ENCODE assay signal across 26 cellular contexts in genomic region chr12:9773216-9773877, GRCh38. TPM values are rescaled to one million over a fixed set of nuclear protein-coding genes. Genes with fewer than 3 reads are reported as not detected.
DNase-seq lines count a peak whose midpoint lies in the region; ATAC-seq and TF ChIP-seq lines count a peak whose summit lies in the region.
"Had no signal": no experiment of that assay in that cellular context is flagged by ENCODE, and none has a peak within 500 bp of the region (broad histone marks: within the 10 kb centered on the region; RNA-seq: fewer than 3 reads in every experiment).

No MANE protein-coding gene starts in this region.

- no peak overlapping the region for H3K4me3 ChIP-seq in dorsolateral prefrontal cortex
- H3K4me3 ChIP-seq: A549, esophagus squamous epithelium, HAP-1, prostate gland, SJCRH30 had no signal

- intact Hi-C loops in activated CD4-positive, alpha-beta T cell treated with anti-CD3 and anti-CD28 coated beads, Interleukin-2, amount 10 ng/mL, durations not matched to agents 24 days and 14 days (cut with micrococcal nuclease) = no loop called here
- intact Hi-C loops in dorsolateral prefrontal cortex (cut with DNase I) = no loop called here

- no peaks in the 10 kb centered on the region for H3K9me3 ChIP-seq in KOPT-K1 (ENCODE audit: insufficient read depth, low read length, poor library complexity, severe bottlenecking)
- H3K9me3 ChIP-seq: A549, esophagus squamous epithelium, HAP-1, prostate gland, SJCRH30 had no signal

- no peaks in the 10 kb centered on the region for H3K27me3 ChIP-seq in dorsolateral prefrontal cortex
- H3K27me3 ChIP-seq: esophagus squamous epithelium, SJCRH30 had no signal

- peak overlapping the region; percentile 52 for H3K27ac ChIP-seq in KOPT-K1 (ENCODE audit: low read depth, low read length, poor library complexity, severe bottlenecking)
- no peak overlapping the region for H3K27ac ChIP-seq in dorsolateral prefrontal cortex
- H3K27ac ChIP-seq: A549, esophagus squamous epithelium, prostate gland, SJCRH30 had no signal

- H3K27ac Mint-ChIP-seq in activated CD4-positive, alpha-beta T cell treated with anti-CD3 and anti-CD28 coated beads, Interleukin-2, amount 10 ng/mL, durations not matched to agents 24 days and 14 days = peak overlapping the region; percentile 74
- peak overlapping the region; percentile 69 for H3K27ac Mint-ChIP-seq in activated CD8-positive, alpha-beta T cell treated with anti-CD3 and anti-CD28 coated beads, Interleukin-2, amount 10 ng/mL, durations not matched to agents 7 days and 5 days
- peak overlapping the region in 8 of 10 donors; percentile 2 to 88 (median 68) for H3K27ac Mint-ChIP-seq in naive thymus-derived CD8-positive, alpha-beta T cell

- peaks cover 76% of the 10 kb centered on the region for H3K4me1 Mint-ChIP-seq in activated CD4-positive, alpha-beta T cell treated with anti-CD3 and anti-CD28 coated beads, Interleukin-2, amount 10 ng/mL, durations not matched to agents 24 days and 14 days
- H3K4me1 Mint-ChIP-seq in activated CD8-positive, alpha-beta T cell treated with anti-CD3 and anti-CD28 coated beads, Interleukin-2, amount 10 ng/mL, durations not matched to agents 7 days and 5 days (ENCODE audit: low read depth) = peaks cover 87% of the 10 kb centered on the region
- H3K4me1 Mint-ChIP-seq in naive thymus-derived CD8-positive, alpha-beta T cell = peaks cover 24 to 84% (median 66%) of the 10 kb centered on the region in 4 donors

- no peak for DNase-seq in activated CD4-positive, alpha-beta T cell treated with anti-CD3 and anti-CD28 coated beads, Interleukin-2, amount 10 ng/mL, durations not matched to agents 24 days and 14 days
- no peak for DNase-seq in activated CD4-positive, alpha-beta T cell treated with anti-CD3 and anti-CD28 coated beads for 4 hours
- DNase-seq in activated CD8-positive, alpha-beta T cell treated with anti-CD3 and anti-CD28 coated beads, Interleukin-2, amount 10 ng/mL, durations not matched to agents 7 days and 5 days = no peak
- peak in 3 of 10 donors; percentile 41 to 58 (median 54) for DNase-seq in naive thymus-derived CD8-positive, alpha-beta T cell
- no peak for DNase-seq in DMS53 treated with DMSO at 0.1 percent for 48 hours (lab: John Stamatoyannopoulos, UW; ENCODE audit: unreplicated experiment)
- no peak for DNase-seq in NCI-H2107 (lab: John Stamatoyannopoulos, UW)
- DNase-seq in dorsolateral prefrontal cortex = no peak
- DNase-seq: activated CD4-positive, alpha-beta T cell treated with anti-CD3 and anti-CD28 coated beads for 48 hours; aorta; cerebellar nuclear complex; DMS 273 treated with DMSO at 0.1 percent for 48 hours; effector memory CD4-positive, alpha-beta T cell; esophagus squamous epithelium; GF-D8; left cardiac atrium; NCI-H1436; SJCRH30; T1000 had no signal

- POLR2A ChIA-PET in activated CD8-positive, alpha-beta T cell treated with anti-CD3 and anti-CD28 coated beads, Interleukin-2, amount 10 ng/mL, durations not matched to agents 7 days and 5 days (lab: Charles Lee) = interaction anchor here (1.2 to 3.4 kb wide), 2 partner anchors 13 to 24 kb away, joined by 3 to 55 read pairs; partner anchors contain the start of gene CD69
- POLR2A ChIA-PET in naive thymus-derived CD8-positive, alpha-beta T cell (lab: Charles Lee) = interaction anchor here (0.7 to 1.8 kb wide), 6 partner anchors 11 to 441 kb away, joined by 3 to 6 read pairs (median 3); partner anchors contain the start of gene CD69

- no peaks in the 10 kb centered on the region for H3K27me3 Mint-ChIP-seq in activated CD4-positive, alpha-beta T cell treated with anti-CD3 and anti-CD28 coated beads, Interleukin-2, amount 10 ng/mL, durations not matched to agents 24 days and 14 days
- no peaks in the 10 kb centered on the region for H3K27me3 Mint-ChIP-seq in activated CD8-positive, alpha-beta T cell treated with anti-CD3 and anti-CD28 coated beads, Interleukin-2, amount 10 ng/mL, durations not matched to agents 7 days and 5 days (ENCODE audit: low read depth)
- no peaks in the 10 kb centered on the region for H3K27me3 Mint-ChIP-seq in naive thymus-derived CD8-positive, alpha-beta T cell

- CTCF ChIA-PET in activated CD8-positive, alpha-beta T cell treated with anti-CD3 and anti-CD28 coated beads, Interleukin-2, amount 10 ng/mL, durations not matched to agents 7 days and 5 days (lab: Charles Lee) = interaction anchor here (0.7 to 7.8 kb wide), 5 partner anchors 12 to 25 kb away, joined by 3 to 54 read pairs (median 6); partner anchors contain the start of gene CD69

- peak; percentile 77 for ATAC-seq in activated CD8-positive, alpha-beta T cell treated with anti-CD3 and anti-CD28 coated beads, Interleukin-2, amount 10 ng/mL, durations not matched to agents 7 days and 5 days
- ATAC-seq in naive thymus-derived CD8-positive, alpha-beta T cell = peak; percentile 77 to 89
- ATAC-seq: A549, left cardiac atrium had no signal

- H3K4me3 Mint-ChIP-seq in activated CD4-positive, alpha-beta T cell treated with anti-CD3 and anti-CD28 coated beads, Interleukin-2, amount 10 ng/mL, durations not matched to agents 24 days and 14 days = peak overlapping the region; percentile 60
- peak overlapping the region; percentile 65 for H3K4me3 Mint-ChIP-seq in activated CD8-positive, alpha-beta T cell treated with anti-CD3 and anti-CD28 coated beads, Interleukin-2, amount 10 ng/mL, durations not matched to agents 7 days and 5 days
- peak overlapping the region; percentile 17 to 74 (median 50) for H3K4me3 Mint-ChIP-seq in naive thymus-derived CD8-positive, alpha-beta T cell

- peaks cover 3% of the 10 kb centered on the region for H3K9me3 Mint-ChIP-seq in activated CD4-positive, alpha-beta T cell treated with anti-CD3 and anti-CD28 coated beads, Interleukin-2, amount 10 ng/mL, durations not matched to agents 24 days and 14 days
- peaks cover 6% of the 10 kb centered on the region for H3K9me3 Mint-ChIP-seq in activated CD8-positive, alpha-beta T cell treated with anti-CD3 and anti-CD28 coated beads, Interleukin-2, amount 10 ng/mL, durations not matched to agents 7 days and 5 days (ENCODE audit: insufficient read depth)
- H3K9me3 Mint-ChIP-seq in naive thymus-derived CD8-positive, alpha-beta T cell = peaks cover 0 to 12% (median 0%) of the 10 kb centered on the region in 9 donors
- H3K9me3 Mint-ChIP-seq: activated T-helper 1 cell treated with anti-CD3 and anti-CD28 coated beads, Interleukin-12 subunit alpha, Interleukin-12 subunit beta, Interleukin-2, Interleukin-4 antibody, amounts not matched to agents 30 ng/mL and 10 ng/mL and 1 ng/mL, durations not matched to agents 14 hours and 24 hours and 36 hours had no signal

- TF ChIP-seq CTCF in dorsolateral prefrontal cortex (IDR thresholded peaks at IDR 0.05 in 54 of 56, conservative IDR thresholded peaks at IDR 0.05 in 2 of 56; ENCODE audit: low read depth in 1 of 56, partially characterized antibody in 56 of 56) = no peak

- peaks cover 3% of the 10 kb centered on the region for H3K36me3 Mint-ChIP-seq in activated CD4-positive, alpha-beta T cell treated with anti-CD3 and anti-CD28 coated beads, Interleukin-2, amount 10 ng/mL, durations not matched to agents 24 days and 14 days (ENCODE audit: low read depth)
- H3K36me3 Mint-ChIP-seq in activated CD8-positive, alpha-beta T cell treated with anti-CD3 and anti-CD28 coated beads, Interleukin-2, amount 10 ng/mL, durations not matched to agents 7 days and 5 days (ENCODE audit: low read depth) = peaks cover 24% of the 10 kb centered on the region
- H3K36me3 Mint-ChIP-seq in naive thymus-derived CD8-positive, alpha-beta T cell = no peaks in the 10 kb centered on the region

- H3K36me3 ChIP-seq in KOPT-K1 (ENCODE audit: insufficient read depth, low read length) = no peaks in the 10 kb centered on the region
- H3K36me3 ChIP-seq: esophagus squamous epithelium, HAP-1, prostate gland, SJCRH30 had no signal

RNA-seq across cellular contexts. Expression of gene CD69, which starts 12.6 kb away (rescaled TPM):
- total RNA-seq in activated CD4-positive, alpha-beta T cell treated with anti-CD3 and anti-CD28 coated beads, Interleukin-2, amount 10 ng/mL, durations not matched to agents 24 days and 14 days = 106 and 111 TPM in 2 replicates
- 100 to 1,000 TPM; 115 to 116 TPM for total RNA-seq in activated CD8-positive, alpha-beta T cell treated with anti-CD3 and anti-CD28 coated beads, Interleukin-2, amount 10 ng/mL, durations not matched to agents 7 days and 5 days
- 10 to 100 TPM; 30.7 to 34.0 TPM for total RNA-seq in naive thymus-derived CD8-positive, alpha-beta T cell
- 100 to 1,000 TPM in 1 of 3 donors, 10 to 100 TPM in 2; 73.5 to 248 (median 87.9) TPM for polyA plus RNA-seq in naive thymus-derived CD8-positive, alpha-beta T cell
- total RNA-seq in dorsolateral prefrontal cortex = 1 to 10 TPM in 45 of 120 experiments, under 1 TPM in 44, not detected in 31; 0.29 to 7.2 (median 1.0) TPM
- total RNA-seq: SJCRH30 had no signal
- polyA plus RNA-seq: A549, BJ had no signal

RNA-seq across cellular contexts. Expression of gene CLECL1, which starts 40.5 kb away (rescaled TPM):
- 5.3 and 9.1 TPM in 2 replicates for total RNA-seq in activated CD4-positive, alpha-beta T cell treated with anti-CD3 and anti-CD28 coated beads, Interleukin-2, amount 10 ng/mL, durations not matched to agents 24 days and 14 days
- total RNA-seq in activated CD8-positive, alpha-beta T cell treated with anti-CD3 and anti-CD28 coated beads, Interleukin-2, amount 10 ng/mL, durations not matched to agents 7 days and 5 days = 1 to 10 TPM; 1.3 to 1.6 TPM
- under 1 TPM; 0.52 to 0.96 TPM for total RNA-seq in naive thymus-derived CD8-positive, alpha-beta T cell
- polyA plus RNA-seq in naive thymus-derived CD8-positive, alpha-beta T cell = under 1 TPM in 1 of 3 donors, not detected in 2; 0.35 TPM
- 1 to 10 TPM in 17 of 120 experiments, under 1 TPM in 6, not detected in 97; 0.47 to 1.8 (median 1.3) TPM for total RNA-seq in dorsolateral prefrontal cortex
- total RNA-seq: glomerular endothelial cell, prostate gland, SJCRH30, urinary bladder had no signal
- polyA plus RNA-seq: A549, aorta, BJ had no signal

RNA-seq across cellular contexts. Expression of gene KLRF1, which starts 53.9 kb away (rescaled TPM):
- not detected in 2 replicates for total RNA-seq in activated CD4-positive, alpha-beta T cell treated with anti-CD3 and anti-CD28 coated beads, Interleukin-2, amount 10 ng/mL, durations not matched to agents 24 days and 14 days
- under 1 TPM in 1 of 2 experiments, not detected in 1; 0.42 TPM for total RNA-seq in activated CD8-positive, alpha-beta T cell treated with anti-CD3 and anti-CD28 coated beads, Interleukin-2, amount 10 ng/mL, durations not matched to agents 7 days and 5 days
- total RNA-seq in naive thymus-derived CD8-positive, alpha-beta T cell = 1 to 10 TPM in 1 of 2 experiments, under 1 TPM in 1; 0.93 to 1.3 TPM
- polyA plus RNA-seq in naive thymus-derived CD8-positive, alpha-beta T cell = 10 to 100 TPM in 1 of 3 donors, under 1 TPM in 2; 0.83 to 83.4 (median 0.92) TPM
- 1 to 10 TPM in 4 of 120 experiments, under 1 TPM in 13, not detected in 103; 0.36 to 1.8 (median 0.78) TPM for total RNA-seq in dorsolateral prefrontal cortex
- total RNA-seq: activated T-helper 1 cell treated with anti-CD3 and anti-CD28 coated beads, Interleukin-12 subunit alpha, Interleukin-12 subunit beta, Interleukin-2, Interleukin-4 antibody, amounts not matched to agents 30 ng/mL and 10 ng/mL and 1 ng/mL, durations not matched to agents 14 hours and 24 hours and 36 hours; glomerular endothelial cell; prostate gland; SJCRH30 had no signal
- polyA plus RNA-seq: A549, aorta, BJ had no signal
